9 cellular contexts compared by ENCODE assay signal in genomic region chr10:10677479-10677878, GRCh38.
DNase-seq lines count a peak whose midpoint lies in the region; ATAC-seq and TF ChIP-seq lines count a peak whose summit lies in the region.
"Had no signal": no experiment of that assay in that cellular context is flagged by ENCODE, and none has a peak within 500 bp of the region (broad histone marks: within the 10 kb centered on the region; RNA-seq: fewer than 3 reads in every experiment).

No MANE protein-coding gene starts in this region.

- H3K9ac ChIP-seq in NT2/D1 (ENCODE audit: insufficient read length, low read depth): no peak overlapping the region

- no peaks in the 10 kb centered on the region for H3K27me3 Mint-ChIP-seq in mesothelial cell of epicardium (ENCODE audit: low read depth)
- H3K27me3 Mint-ChIP-seq: dendritic cell treated with granulocyte-macrophage colony-stimulating factor and Interleukin-4, amounts not matched to agents 40 ng/mL and 50 ng/mL, for 4 days had no signal

- no peaks in the 10 kb centered on the region for H3K4me1 ChIP-seq in A673 (ENCODE audit: insufficient read depth, low read length, poor library complexity, severe bottlenecking)
- no peaks in the 10 kb centered on the region for H3K4me1 ChIP-seq in NT2/D1 (ENCODE audit: insufficient read depth, insufficient read length)
- H3K4me1 ChIP-seq in upper lobe of right lung: no peaks in the 10 kb centered on the region

- no peak overlapping the region for H3K27ac Mint-ChIP-seq in mesothelial cell of epicardium
- H3K27ac Mint-ChIP-seq: dendritic cell treated with granulocyte-macrophage colony-stimulating factor and Interleukin-4, amounts not matched to agents 40 ng/mL and 50 ng/mL, for 4 days had no signal

- H3K27ac ChIP-seq in A673 (ENCODE audit: low read depth, low read length, poor library complexity, severe bottlenecking) (no peak overlapping the region), upper lobe of right lung (no peak overlapping the region)

- peak; percentile 44 for DNase-seq in A673 (ENCODE audit: low spot score)
- peak; percentile 25 for DNase-seq in GM13976 (ENCODE audit: low spot score)
- peak; percentile 63 for DNase-seq in NT2/D1 (ENCODE audit: low read depth, low spot score)
- DNase-seq in choroid plexus epithelial cell (ENCODE audit: low read depth): peak; percentile 88
- peak in 1 of 2 experiments; percentile 57 for DNase-seq in mesothelial cell of epicardium (ENCODE audit: low spot score in 2 of 2, unreplicated experiment in 2 of 2)
- peak; percentile 74 for DNase-seq in upper lobe of right lung
- DNase-seq in A172 (ENCODE audit: low spot score): no peak

- no peak overlapping the region for H3K4me3 ChIP-seq in A673 (ENCODE audit: low read depth, low read length, poor library complexity, severe bottlenecking)
- H3K4me3 ChIP-seq in NT2/D1 (ENCODE audit: insufficient read length, low read depth): no peak overlapping the region
- H3K4me3 ChIP-seq in choroid plexus epithelial cell (ENCODE audit: low read depth, low read length): no peak overlapping the region
- H3K4me3 ChIP-seq in upper lobe of right lung: no peak overlapping the region

- ATAC-seq in HG03159 (IDR thresholded peaks at IDR 0.05; ENCODE audit: unreplicated experiment): peak; percentile 88
- peak; percentile 95 for ATAC-seq in upper lobe of right lung

- CTCF ChIA-PET in A673 (lab: Charles Lee): interaction anchor here (0.8 to 0.9 kb wide), 2 partner anchors 1335 kb away, joined by 3 read pairs; no protein-coding TSS in a partner anchor

- TF ChIP-seq CTCF in A673 (conservative IDR thresholded peaks at IDR 0.05; ENCODE audit: low read depth, low read length) (peak; percentile 38), GM13976 (IDR thresholded peaks at IDR 0.05; ENCODE audit: borderline replicate concordance, control extremely low read depth, extremely low read depth, insufficient read depth, missing control alignments) (peak; percentile 1), choroid plexus epithelial cell (conservative IDR thresholded peaks at IDR 0.05; ENCODE audit: low read depth, low read length) (peak; percentile 76), mesothelial cell of epicardium (IDR thresholded peaks at IDR 0.05; ENCODE audit: unreplicated experiment) (peak; percentile 34), upper lobe of right lung (IDR thresholded peaks at IDR 0.05) (peak; percentile 59)

- POLR2A ChIA-PET in A673 (lab: Charles Lee; ENCODE audit: low non-redundant PET): no interaction called here

- no TSS peak for BruUV-seq in A673 (replicated peaks; lab: Mats Ljungman, UMichigan)

- H3K4me3 Mint-ChIP-seq in mesothelial cell of epicardium: no peak overlapping the region
- H3K4me3 Mint-ChIP-seq: dendritic cell treated with granulocyte-macrophage colony-stimulating factor and Interleukin-4, amounts not matched to agents 40 ng/mL and 50 ng/mL, for 4 days had no signal

- H3K9me3 ChIP-seq in A673 (ENCODE audit: low read depth, low read length, poor library complexity, severe bottlenecking) (no peaks in the 10 kb centered on the region), NT2/D1 (ENCODE audit: insufficient read depth, low read length) (peaks cover 7% of the 10 kb centered on the region), upper lobe of right lung (no peaks in the 10 kb centered on the region)

- H3K4me1 Mint-ChIP-seq in mesothelial cell of epicardium: peaks cover 3% of the 10 kb centered on the region

- H3K27me3 ChIP-seq in A673 (replicated peaks; ENCODE audit: insufficient read depth, low read depth, low read length, poor library complexity) (peaks cover 7% of the 10 kb centered on the region), NT2/D1 (ENCODE audit: insufficient read depth, insufficient read length) (no peaks in the 10 kb centered on the region), upper lobe of right lung (no peaks in the 10 kb centered on the region)

- in situ Hi-C loops in GM13976 (cut with MboI; ENCODE audit: low sequenced_read_pairs, unreplicated experiment): no loop called here

- H3K36me3 Mint-ChIP-seq in mesothelial cell of epicardium: peaks cover 4% of the 10 kb centered on the region

- no peaks in the 10 kb centered on the region for H3K36me3 ChIP-seq in A673 (ENCODE audit: insufficient read depth, low read length, poor library complexity, severe bottlenecking)
- H3K36me3 ChIP-seq in NT2/D1 (ENCODE audit: insufficient read depth, insufficient read length, low read length): no peaks in the 10 kb centered on the region
- no peaks in the 10 kb centered on the region for H3K36me3 ChIP-seq in upper lobe of right lung

- intact Hi-C loops in A673 (cut with micrococcal nuclease; ENCODE audit: unreplicated experiment): loop anchor here (1.0 kb wide), 1 partner anchor 1334 kb away; no protein-coding TSS in a partner anchor
- intact Hi-C loops in upper lobe of right lung (cut with DNase I): no loop called here

- peaks cover 29% of the 10 kb centered on the region for H3K9me3 Mint-ChIP-seq in mesothelial cell of epicardium

Comparison
In these comparisons a context has a peak if more than half of its experiments do, and no peak if none do; other contexts are left out.
1. CTCF ChIP-seq: peak in every context shown above with its lines; median percentile 76 in choroid plexus epithelial cell; 59 in upper lobe of right lung; 38 in A673; 34 in mesothelial cell of epicardium; 1 in GM13976.